In genomic region chr19:4866595-4867424, GRCh38 we compare ENCODE assay signal across 1 cellular context.
TF ChIP-seq lines count a peak whose summit lies in the region.

No MANE protein-coding gene starts in this region.

TF ChIP-seq in GM12878, 131 proteins besides CTCF, POLR2A, EP300 and RAD21 (continues in another document):
- no peak for TF ChIP-seq SUZ12 (IDR thresholded peaks at IDR 0.05; ENCODE audit: unreplicated experiment)
- TF ChIP-seq CEBPB (IDR thresholded peaks at IDR 0.05; ENCODE audit: borderline replicate concordance in 1 of 2, low read depth in 2 of 2, low read length in 2 of 2), result no peak
- TF ChIP-seq ZNF687 (IDR thresholded peaks at IDR 0.05), result 0 out of 2 replicates have a peak, but pooled peaks have one; percentile 32
- 0 out of 2 replicates have a peak, but pooled peaks have one; percentile 18 for TF ChIP-seq HCFC1 (IDR thresholded peaks at IDR 0.05; ENCODE audit: low read length)
- no peak for TF ChIP-seq NFIC (IDR thresholded peaks at IDR 0.05; ENCODE audit: low read depth, low read length)
- TF ChIP-seq CBX3 (IDR thresholded peaks at IDR 0.05; ENCODE audit: borderline replicate concordance, low read depth), result no peak
- no peak for TF ChIP-seq ZBTB40 (IDR thresholded peaks at IDR 0.05; ENCODE audit: borderline replicate concordance)
- TF ChIP-seq TCF3 (IDR thresholded peaks at IDR 0.05; ENCODE audit: borderline replicate concordance, insufficient read depth, low read depth, low read length), result no peak
- no peak for TF ChIP-seq CEBPZ (IDR thresholded peaks at IDR 0.05; ENCODE audit: low read depth, low read length)
- TF ChIP-seq STAT3 (IDR thresholded peaks at IDR 0.05; ENCODE audit: low read depth, low read length), result no peak
- TF ChIP-seq SMAD5 (IDR thresholded peaks at IDR 0.05; ENCODE audit: low read depth), result no peak
- no peak for TF ChIP-seq RELA (IDR thresholded peaks at IDR 0.05; ENCODE audit: borderline replicate concordance, partially characterized antibody)
- TF ChIP-seq ZNF217 (IDR thresholded peaks at IDR 0.05), result no peak
- TF ChIP-seq ASH2L (IDR thresholded peaks at IDR 0.05; ENCODE audit: borderline replicate concordance, low read depth), result no peak
- TF ChIP-seq IKZF2 (IDR thresholded peaks at IDR 0.05), result no peak
- TF ChIP-seq GATAD2B (conservative IDR thresholded peaks at IDR 0.05; ENCODE audit: low read depth), result peak; percentile 29
- no peak for TF ChIP-seq JUNB (IDR thresholded peaks at IDR 0.05)
- no peak for TF ChIP-seq IRF3 (IDR thresholded peaks at IDR 0.05)
- no peak for TF ChIP-seq USF2 (IDR thresholded peaks at IDR 0.05; ENCODE audit: borderline replicate concordance, low read depth, low read length)
- TF ChIP-seq FOS (IDR thresholded peaks at IDR 0.05; ENCODE audit: borderline replicate concordance, extremely low read depth, insufficient read length), result no peak
- no peak for TF ChIP-seq NFXL1 (IDR thresholded peaks at IDR 0.05; ENCODE audit: borderline replicate concordance)
- no peak for TF ChIP-seq NR2C2 (IDR thresholded peaks at IDR 0.05; ENCODE audit: borderline replicate concordance, control insufficient read depth, insufficient read length, low read depth)
- TF ChIP-seq ZBTB11 (CRISPR knock-in tag; IDR thresholded peaks at IDR 0.05), result no peak
- no peak for TF ChIP-seq PAX5 (IDR thresholded peaks at IDR 0.05; ENCODE audit: borderline replicate concordance, low read depth, low read length)
- no peak for TF ChIP-seq ZNF384 (IDR thresholded peaks at IDR 0.05; ENCODE audit: borderline replicate concordance, low read depth, low read length)
- no peak for TF ChIP-seq SP1 (IDR thresholded peaks at IDR 0.05; ENCODE audit: low read depth, low read length)
- 0 out of 2 replicates have a peak, but pooled peaks have one; percentile 7 for TF ChIP-seq ZNF207 (IDR thresholded peaks at IDR 0.05; ENCODE audit: borderline replicate concordance)
- no peak for TF ChIP-seq MYC (IDR thresholded peaks at IDR 0.05; ENCODE audit: insufficient read depth, insufficient read length, insufficient replicate concordance, low read length, severe bottlenecking)
- 0 out of 2 replicates have a peak, but pooled peaks have one; percentile 24 for TF ChIP-seq MLLT1 (IDR thresholded peaks at IDR 0.05)
- TF ChIP-seq PKNOX1 (IDR thresholded peaks at IDR 0.05), result peak; percentile 15; the same call in 1 of the 2 replicates
- TF ChIP-seq CHD4 (IDR thresholded peaks at IDR 0.05), result no peak; the same call in 1 of the 2 replicates
- no peak for TF ChIP-seq SMC3 (IDR thresholded peaks at IDR 0.05; ENCODE audit: borderline replicate concordance, low read length)
- TF ChIP-seq SREBF2 (IDR thresholded peaks at IDR 0.05; ENCODE audit: low read length), result no peak
- TF ChIP-seq CREM (IDR thresholded peaks at IDR 0.05; ENCODE audit: low read depth), result no peak
- TF ChIP-seq HDAC6 (IDR thresholded peaks at IDR 0.05; ENCODE audit: unreplicated experiment), result no peak
- no peak for TF ChIP-seq RCOR1 (conservative IDR thresholded peaks at IDR 0.05; ENCODE audit: low read depth, low read length)
- TF ChIP-seq TCF12 (IDR thresholded peaks at IDR 0.05; ENCODE audit: low read depth, low read length), result 0 out of 2 replicates have a peak, but pooled peaks have one; percentile 7
- TF ChIP-seq RUNX3 (IDR thresholded peaks at IDR 0.05; ENCODE audit: low read length), result peak; percentile 42; the same call in 1 of the 2 replicates
- TF ChIP-seq GABPA (IDR thresholded peaks at IDR 0.05; ENCODE audit: low read depth), result no peak
